ENCODE assay signal across 8 cellular contexts in genomic region chr19:40800997-40801377, GRCh38. TPM values are rescaled to one million over a fixed set of nuclear protein-coding genes. Genes with fewer than 3 reads are reported as not detected.
A peak's percentile ranks its signal among the peaks of the same experiment; 100 is the strongest.
DNase-seq lines count a peak whose midpoint lies in the region; ATAC-seq and TF ChIP-seq lines count a peak whose summit lies in the region.

No MANE protein-coding gene starts in this region.

- H4K20me1 ChIP-seq in H9 (ENCODE audit: control insufficient read depth, insufficient read depth, insufficient read length) (peaks cover 2% of the 10 kb centered on the region), smooth muscle cell (ENCODE audit: low read depth) (peaks cover 62% of the 10 kb centered on the region)

- H3K14ac ChIP-seq in H9 (ENCODE audit: insufficient read depth, low read length): no peak overlapping the region; the same call in 1 of the 2 replicates

- no peaks in the 10 kb centered on the region for H3K9me3 ChIP-seq in H9 (ENCODE audit: control insufficient read depth, low read depth, low read length)
- no peaks in the 10 kb centered on the region for H3K9me3 ChIP-seq in smooth muscle cell (replicated peaks; ENCODE audit: low read depth)

- no peak overlapping the region for H4K5ac ChIP-seq in H9 (ENCODE audit: insufficient read length, low read depth, low read length)

- H2BK12ac ChIP-seq in H9 (ENCODE audit: insufficient read length, low read depth, low read length): no peak overlapping the region

- no peak overlapping the region for H2AFZ ChIP-seq in H9 (ENCODE audit: low read length)
- no peak overlapping the region for H2AFZ ChIP-seq in smooth muscle cell (ENCODE audit: low read depth)

- H3K4me3 Mint-ChIP-seq in H9: peak overlapping the region; percentile 93 to 96; a peak in 3 of 5 replicates
- H3K4me3 Mint-ChIP-seq in activated CD4-positive, alpha-beta memory T cell treated with anti-CD3 and anti-CD28 coated beads for 36 hours: peak overlapping the region; percentile 92

- no peak overlapping the region for H2BK15ac ChIP-seq in H9 (ENCODE audit: low read depth, low read length)

- H3K36me3 ChIP-seq in smooth muscle cell (ENCODE audit: low read depth): no peaks in the 10 kb centered on the region

- no CpG with 5 or more reads among the region's 27 CpGs for WGBS in H9 (ENCODE audit: extremely low coverage, insufficient read length, low lambda C conversion rate)
- WGBS in smooth muscle cell (ENCODE audit: low lambda C conversion rate): 95% methylated on average over 26 of the region's 27 CpGs

- H3K23ac ChIP-seq in H9 (ENCODE audit: insufficient read length, low read depth, low read length): no peak overlapping the region

- H3K4me3 ChIP-seq in foreskin fibroblast (ENCODE audit: low read depth in 1 of 2, low read length in 2 of 2) (peak overlapping the region; percentile 74 to 87), smooth muscle cell (peak overlapping the region; percentile 94)

- H3K4ac ChIP-seq in H9 (ENCODE audit: low read depth, low read length): no peak overlapping the region

- no peak overlapping the region for H2BK20ac ChIP-seq in H9 (ENCODE audit: low read depth, low read length, poor library complexity, severe bottlenecking)

- no peaks in the 10 kb centered on the region; a peak in 2 of 5 replicates for H3K9me3 Mint-ChIP-seq in H9
- no peaks in the 10 kb centered on the region for H3K9me3 Mint-ChIP-seq in activated CD4-positive, alpha-beta memory T cell treated with anti-CD3 and anti-CD28 coated beads for 36 hours

- H3K27ac ChIP-seq in H9 (ENCODE audit: insufficient read length, low read depth, low read length) (no peak overlapping the region), smooth muscle cell (ENCODE audit: low read depth) (no peak overlapping the region)

- no peak overlapping the region for H3K18ac ChIP-seq in H9 (ENCODE audit: insufficient read length, low read depth, low read length)

- H2BK120ac ChIP-seq in H9 (ENCODE audit: low read depth, low read length, poor library complexity, severe bottlenecking): no peak overlapping the region

- intact Hi-C loops in activated CD4-positive, alpha-beta memory T cell treated with anti-CD3 and anti-CD28 coated beads for 36 hours (cut with micrococcal nuclease): loop anchor here (5.0 kb wide), 2 partner anchors 189 to 461 kb away; partner anchors contain the start of gene HNRNPUL1
- intact Hi-C loops in sciatic nerve (cut with DNase I): loop anchor here (10.0 kb wide), 1 partner anchor 136 kb away; no protein-coding TSS in a partner anchor

- peak overlapping the region in 1 of 3 experiments; percentile 74; a peak in 1 of 7 replicates for H3K27ac Mint-ChIP-seq in H9
- H3K27ac Mint-ChIP-seq in activated CD4-positive, alpha-beta memory T cell treated with anti-CD3 and anti-CD28 coated beads for 36 hours: peak overlapping the region; percentile 89

- H2BK5ac ChIP-seq in H9 (ENCODE audit: insufficient read length, low read length): no peak overlapping the region

- no peaks in the 10 kb centered on the region for H3K27me3 ChIP-seq in H9 (ENCODE audit: insufficient read depth, low read length)
- H3K27me3 ChIP-seq in smooth muscle cell (ENCODE audit: low read depth): no peaks in the 10 kb centered on the region

- H3K79me1 ChIP-seq in H9 (ENCODE audit: insufficient read depth, low read depth, low read length, poor library complexity, severe bottlenecking): peaks cover 8% of the 10 kb centered on the region

- H3K23me2 ChIP-seq in H9 (ENCODE audit: insufficient read length, low read depth, low read length, poor library complexity, severe bottlenecking): peaks cover 9% of the 10 kb centered on the region

- H3K4me1 Mint-ChIP-seq in H9: peaks cover 50 to 64% of the 10 kb centered on the region in 2 experiments
- H3K4me1 Mint-ChIP-seq in activated CD4-positive, alpha-beta memory T cell treated with anti-CD3 and anti-CD28 coated beads for 36 hours (ENCODE audit: low read depth): peaks cover 75% of the 10 kb centered on the region

- ATAC-seq in sciatic nerve (no peak), HG02885 (IDR thresholded peaks at IDR 0.05; ENCODE audit: poor library complexity, unreplicated experiment) (no peak)

- H3K56ac ChIP-seq in H9 (ENCODE audit: insufficient read length, low read depth, low read length): no peak overlapping the region

- no peak overlapping the region for H3K4me2 ChIP-seq in H9 (ENCODE audit: insufficient read depth, insufficient read length, low read length)
- peak overlapping the region; percentile 12 for H3K4me2 ChIP-seq in smooth muscle cell

- POLR2A ChIA-PET in activated CD4-positive, alpha-beta memory T cell treated with anti-CD3 and anti-CD28 coated beads for 36 hours (lab: Charles Lee): interaction anchor here (1.0 kb wide), 1 partner anchor 48 kb away, joined by 5 read pairs; no protein-coding TSS in a partner anchor

- H3K4me1 ChIP-seq in H9 (ENCODE audit: insufficient read depth, low read length): peaks cover 9% of the 10 kb centered on the region
- H3K4me1 ChIP-seq in smooth muscle cell (ENCODE audit: low read depth): peaks cover 19% of the 10 kb centered on the region

- CTCF ChIA-PET in activated CD4-positive, alpha-beta memory T cell treated with anti-CD3 and anti-CD28 coated beads for 36 hours (lab: Charles Lee): interaction anchor here (1.0 to 1.6 kb wide), 2 partner anchors 19 to 167 kb away, joined by 3 read pairs; no protein-coding TSS in a partner anchor

- H4K8ac ChIP-seq in H9 (replicated peaks; ENCODE audit: insufficient read length, low read depth, low read length): no peak overlapping the region

- H3K9ac ChIP-seq in H9 (ENCODE audit: extremely low read depth, insufficient read length, low read length): no peak overlapping the region
- H3K9ac ChIP-seq in smooth muscle cell (ENCODE audit: low read depth): no peak overlapping the region

- TF ChIP-seq CTCF in H9 (conservative IDR thresholded peaks at IDR 0.05) (no peak), foreskin fibroblast (IDR thresholded peaks at IDR 0.05; ENCODE audit: low read depth, low read length) (no peak), smooth muscle cell (IDR thresholded peaks at IDR 0.05; ENCODE audit: borderline replicate concordance, insufficient read depth, poor library complexity, severe bottlenecking) (no peak)

- peaks cover 12% of the 10 kb centered on the region for H3F3A ChIP-seq in smooth muscle cell (ENCODE audit: low read depth)

- H3T11ph ChIP-seq in H9 (ENCODE audit: low read length): no peak overlapping the region

- DNase-seq in H9 (no peak), foreskin fibroblast (no peak), smooth muscle cell (lab: John Stamatoyannopoulos, UW; ENCODE audit: unreplicated experiment) (no peak), sciatic nerve (ENCODE audit: low spot score) (no peak), SIG-M5 (lab: John Stamatoyannopoulos, UW) (no peak), HCEC 1CT (no peak)
- DNase-seq in activated CD4-positive, alpha-beta memory T cell treated with anti-CD3 and anti-CD28 coated beads for 36 hours: no peak

- H2AK5ac ChIP-seq in H9 (ENCODE audit: insufficient read length, low read length): no peak overlapping the region

- H3K36me3 Mint-ChIP-seq in H9 (ENCODE audit: insufficient read depth in 1 of 3, low read depth in 3 of 3): peaks cover 21 to 49% (median 46%) of the 10 kb centered on the region in 3 experiments; a peak in 6 of 7 replicates
- peaks cover 31% of the 10 kb centered on the region for H3K36me3 Mint-ChIP-seq in activated CD4-positive, alpha-beta memory T cell treated with anti-CD3 and anti-CD28 coated beads for 36 hours

- H3K27me3 Mint-ChIP-seq in H9 (ENCODE audit: low read depth): no peaks in the 10 kb centered on the region; the same call in none of the 2 replicates
- H3K27me3 Mint-ChIP-seq in activated CD4-positive, alpha-beta memory T cell treated with anti-CD3 and anti-CD28 coated beads for 36 hours: no peaks in the 10 kb centered on the region

- H3K79me2 ChIP-seq in H9 (ENCODE audit: insufficient read depth, low read length): peaks cover 22% of the 10 kb centered on the region; the same call in 1 of the 2 replicates
- peaks cover 64% of the 10 kb centered on the region for H3K79me2 ChIP-seq in smooth muscle cell (ENCODE audit: low read depth)

- H4K91ac ChIP-seq in H9 (ENCODE audit: insufficient read length, low read depth, low read length): no peak overlapping the region

RNA-seq across cellular contexts. Expression of gene EGLN2, which starts 2.0 kb away (rescaled TPM):
- 126 and 131 TPM in 2 replicates for total RNA-seq in H9 (2021)
- total RNA-seq in activated CD4-positive, alpha-beta memory T cell treated with anti-CD3 and anti-CD28 coated beads for 36 hours: 10 to 100 TPM; 89.1 to 90.3 TPM
- total RNA-seq in smooth muscle cell: 25.1 and 26.7 TPM in 2 replicates
- 77.1 and 90.5 TPM in 2 replicates for polyA plus RNA-seq in smooth muscle cell
- total RNA-seq in sciatic nerve: 109 TPM

RNA-seq across cellular contexts. Expression of gene RAB4B, which starts 22.9 kb away (rescaled TPM):
- total RNA-seq in H9 (2021) (22.6 and 26.8 TPM in 2 replicates), smooth muscle cell (10.6 and 12.1 TPM in 2 replicates), sciatic nerve (29.5 TPM)
- 10 to 100 TPM; 38.0 to 41.7 TPM for total RNA-seq in activated CD4-positive, alpha-beta memory T cell treated with anti-CD3 and anti-CD28 coated beads for 36 hours
- 39.5 and 43.5 TPM in 2 replicates for polyA plus RNA-seq in smooth muscle cell

RNA-seq across cellular contexts. Expression of gene MIA, which starts 25.7 kb away (rescaled TPM):
- total RNA-seq in H9 (2021) (not detected in 2 replicates), smooth muscle cell (3.8 TPM in 1 of 2 replicates, not detected in the other), sciatic nerve (173 TPM)
- total RNA-seq in activated CD4-positive, alpha-beta memory T cell treated with anti-CD3 and anti-CD28 coated beads for 36 hours: under 1 TPM in 1 of 2 experiments, not detected in 1; 1.00 TPM
- polyA plus RNA-seq in smooth muscle cell: 2.4 and 4.0 TPM in 2 replicates

RNA-seq across cellular contexts. Expression of gene CYP2A6, which starts 49.3 kb away (rescaled TPM):
- 0.28 TPM in 1 of 2 replicates, not detected in the other for total RNA-seq in H9 (2021)
- not detected for total RNA-seq in activated CD4-positive, alpha-beta memory T cell treated with anti-CD3 and anti-CD28 coated beads for 36 hours
- not detected in 2 replicates for total RNA-seq in smooth muscle cell
- polyA plus RNA-seq in smooth muscle cell: not detected in 2 replicates
- not detected for total RNA-seq in sciatic nerve

RNA-seq across cellular contexts. Expression of gene SNRPA, which starts 50.0 kb away (rescaled TPM):
- total RNA-seq in H9 (2021): 199 and 225 TPM in 2 replicates
- 100 to 1,000 TPM; 241 to 253 TPM for total RNA-seq in activated CD4-positive, alpha-beta memory T cell treated with anti-CD3 and anti-CD28 coated beads for 36 hours
- total RNA-seq in smooth muscle cell: 30.3 and 39.3 TPM in 2 replicates
- 87.7 TPM in 2 replicates for polyA plus RNA-seq in smooth muscle cell
- 58.3 TPM for total RNA-seq in sciatic nerve

Comparison
In these comparisons a context has a peak if more than half of its experiments do, and no peak if none do; other contexts are left out.
1. RNA of gene MIA, which starts 25.7 kb away (total RNA-seq): 173 TPM in sciatic nerve (single experiment); 3.8 TPM in smooth muscle cell, 1.00 TPM in activated CD4-positive, alpha-beta memory T cell treated with anti-CD3 and anti-CD28 coated beads for 36 hours and not detected in H9; every median in the first group is over 10 times any median in the second.